In genomic region chr19:7595466-7596133, GRCh38 we compare ENCODE assay signal across 1 cellular context.
A peak's percentile ranks its signal among the peaks of the same experiment; 100 is the strongest.
TF ChIP-seq lines count a peak whose summit lies in the region.

TSS of gene CAMSAP3 (plus strand) at chr19:7595863. CDS start at chr19:7596003, 140 bp downstream.

TF ChIP-seq in HepG2, 621 proteins besides CTCF, POLR2A, EP300 and RAD21 (continued from another document and continues in another):
- TF ChIP-seq PCBP2 (optimal IDR thresholded peaks at IDR 0.05; ENCODE audit: low read depth, low read length, poor library complexity, severe bottlenecking) = no peak
- TF ChIP-seq TSC22D2 (CRISPR knock-in tag; IDR thresholded peaks at IDR 0.05; ENCODE audit: borderline replicate concordance) = no peak
- TF ChIP-seq ZNF670 (CRISPR knock-in tag; IDR thresholded peaks at IDR 0.05; ENCODE audit: borderline replicate concordance) = no peak
- no peak for TF ChIP-seq ZNF431 (CRISPR knock-in tag; IDR thresholded peaks at IDR 0.05; ENCODE audit: borderline replicate concordance, low read depth)
- TF ChIP-seq ZNF329 (CRISPR knock-in tag; IDR thresholded peaks at IDR 0.05; ENCODE audit: low read depth) = no peak
- TF ChIP-seq TMF1 (CRISPR knock-in tag; IDR thresholded peaks at IDR 0.05; ENCODE audit: low read depth) = no peak
- no peak for TF ChIP-seq ZBTB44 (CRISPR knock-in tag; IDR thresholded peaks at IDR 0.05)
- TF ChIP-seq ZBTB7B (CRISPR knock-in tag; IDR thresholded peaks at IDR 0.05) = 0 out of 2 replicates have a peak, but pooled peaks have one; percentile 47
- no peak for TF ChIP-seq ZBTB7A (CRISPR knock-in tag; IDR thresholded peaks at IDR 0.05)
- no peak for TF ChIP-seq AKNA (CRISPR knock-in tag; IDR thresholded peaks at IDR 0.05; ENCODE audit: borderline replicate concordance)
- peak; percentile 33 for TF ChIP-seq PHF8 (CRISPR knock-in tag; IDR thresholded peaks at IDR 0.05)
- no peak for TF ChIP-seq ISL2 (CRISPR knock-in tag; IDR thresholded peaks at IDR 0.05)
- peak; percentile 55; the same call in 1 of the 2 replicates for TF ChIP-seq MAZ (IDR thresholded peaks at IDR 0.05; ENCODE audit: borderline replicate concordance, low read depth, low read length)
- peak; percentile 75 for TF ChIP-seq MAZ (CRISPR knock-in tag; IDR thresholded peaks at IDR 0.05; ENCODE audit: low read depth)
- TF ChIP-seq ZNF687 (CRISPR knock-in tag; IDR thresholded peaks at IDR 0.05) = peak; percentile 28; the same call in 1 of the 2 replicates
- TF ChIP-seq ZFP36L1 (CRISPR knock-in tag; IDR thresholded peaks at IDR 0.05) = no peak
- no peak for TF ChIP-seq ZBTB25 (CRISPR knock-in tag; IDR thresholded peaks at IDR 0.05)
- TF ChIP-seq ZNF616 (CRISPR knock-in tag; IDR thresholded peaks at IDR 0.05; ENCODE audit: low read depth) = no peak
- TF ChIP-seq ZBTB14 (CRISPR knock-in tag; IDR thresholded peaks at IDR 0.05) = peak; percentile 88
- TF ChIP-seq YEATS4 (CRISPR knock-in tag; IDR thresholded peaks at IDR 0.05; ENCODE audit: borderline replicate concordance) = peak; percentile 23; the same call in 1 of the 2 replicates
- 0 out of 2 replicates have a peak, but pooled peaks have one; percentile 25 for TF ChIP-seq GABPB1 (CRISPR knock-in tag; IDR thresholded peaks at IDR 0.05)
- TF ChIP-seq DMAP1 (CRISPR knock-in tag; IDR thresholded peaks at IDR 0.05) = no peak
- TF ChIP-seq KDM5A (IDR thresholded peaks at IDR 0.05; ENCODE audit: borderline replicate concordance, low read length) = no peak
- peak; percentile 88 for TF ChIP-seq PATZ1 (CRISPR knock-in tag; IDR thresholded peaks at IDR 0.05)
- TF ChIP-seq ARID2 (CRISPR knock-in tag; IDR thresholded peaks at IDR 0.05; ENCODE audit: borderline replicate concordance) = no peak
- TF ChIP-seq KDM6A (CRISPR knock-in tag; IDR thresholded peaks at IDR 0.05; ENCODE audit: low read depth) = 0 out of 2 replicates have a peak, but pooled peaks have one; percentile 29
- no peak for TF ChIP-seq ATF3 (CRISPR knock-in tag; IDR thresholded peaks at IDR 0.05)
- no peak for TF ChIP-seq ZNF33A (CRISPR knock-in tag; IDR thresholded peaks at IDR 0.05; ENCODE audit: borderline replicate concordance)
- TF ChIP-seq IRF2 (CRISPR knock-in tag; IDR thresholded peaks at IDR 0.05) = no peak
- no peak for TF ChIP-seq REST (IDR thresholded peaks at IDR 0.05; ENCODE audit: borderline replicate concordance in 1 of 2, low read depth in 1 of 2, low read length in 2 of 2)
- no peak for TF ChIP-seq ZNF570 (CRISPR knock-in tag; IDR thresholded peaks at IDR 0.05; ENCODE audit: borderline replicate concordance)
- TF ChIP-seq XRCC5 (optimal IDR thresholded peaks at IDR 0.05; ENCODE audit: low read length) = no peak
- TF ChIP-seq RFX3 (CRISPR knock-in tag; IDR thresholded peaks at IDR 0.05) = no peak
- no peak for TF ChIP-seq ZNF761 (CRISPR knock-in tag; conservative IDR thresholded peaks at IDR 0.05)
- TF ChIP-seq EHMT2 (IDR thresholded peaks at IDR 0.05; ENCODE audit: borderline replicate concordance, low read depth, low read length) = no peak
- no peak for TF ChIP-seq E2F2 (CRISPR knock-in tag; IDR thresholded peaks at IDR 0.05; ENCODE audit: borderline replicate concordance)
- TF ChIP-seq ZNF589 (CRISPR knock-in tag; conservative IDR thresholded peaks at IDR 0.05) = no peak
- peak; percentile 40; the same call in 1 of the 2 replicates for TF ChIP-seq ZFX (CRISPR knock-in tag; IDR thresholded peaks at IDR 0.05; ENCODE audit: low read depth)
- no peak for TF ChIP-seq PAF1 (CRISPR knock-in tag; IDR thresholded peaks at IDR 0.05)
